7 cellular contexts compared by ENCODE assay signal in genomic region chrX:108165349-108166111, GRCh38.
DNase-seq lines count a peak whose midpoint lies in the region; ATAC-seq, FAIRE-seq and TF ChIP-seq lines count a peak whose summit lies in the region.

No MANE protein-coding gene starts in this region.

- H2AFZ ChIP-seq in neuronal stem cell (ENCODE audit: low read length): peak overlapping the region; percentile 69

- H2BK120ac ChIP-seq in neuronal stem cell (ENCODE audit: low read depth, low read length): no peak overlapping the region

- H3K9ac ChIP-seq in neuronal stem cell (ENCODE audit: low read depth, low read length, poor library complexity): no peak overlapping the region

- H4K91ac ChIP-seq in neuronal stem cell (ENCODE audit: low read depth, low read length, poor library complexity): no peak overlapping the region

- no peaks in the 10 kb centered on the region for H3K4me1 ChIP-seq in neuronal stem cell (ENCODE audit: control insufficient read depth in 2 of 2, insufficient read depth in 1 of 2, low read depth in 1 of 2, low read length in 2 of 2)

- no peaks in the 10 kb centered on the region for H3K79me1 ChIP-seq in neuronal stem cell (ENCODE audit: low read depth, low read length)

- no peak overlapping the region for H4K8ac ChIP-seq in neuronal stem cell (ENCODE audit: low read depth, low read length)

- H3K4ac ChIP-seq in neuronal stem cell (ENCODE audit: low read length): no peak overlapping the region

- H3K9me3 ChIP-seq in neuronal stem cell (replicated peaks in 1 of 2; ENCODE audit: control insufficient read depth in 2 of 2, insufficient read depth in 1 of 2, low read depth in 1 of 2, low read length in 2 of 2): no peaks in the 10 kb centered on the region

- no peak for TF ChIP-seq POLR2A in GM12892 (IDR thresholded peaks at IDR 0.05; ENCODE audit: low read depth, low read length)

- WGBS in neuronal stem cell (ENCODE audit: extremely low coverage in 2 of 2, insufficient read length in 2 of 2, insufficient replicate concordance in 1 of 2), 2 donors: no CpG with 5 or more reads among the region's 8 CpGs

- H3K23ac ChIP-seq in neuronal stem cell (ENCODE audit: low read depth, low read length, poor library complexity): no peak overlapping the region

- ATAC-seq in sciatic nerve: no peak

- H2BK12ac ChIP-seq in neuronal stem cell (ENCODE audit: low read length): no peak overlapping the region

- H3K4me3 Mint-ChIP-seq in chondrocyte (ENCODE audit: unreplicated experiment): no peak overlapping the region

- H3K9me3 Mint-ChIP-seq in chondrocyte (ENCODE audit: low read depth): peaks cover 7% of the 10 kb centered on the region

- no peak overlapping the region for H3K27ac ChIP-seq in neuronal stem cell (replicated peaks; ENCODE audit: low read length)

- intact Hi-C loops in sciatic nerve (cut with DNase I): no loop called here

- no peak overlapping the region for H3K18ac ChIP-seq in neuronal stem cell (ENCODE audit: low read length)

- TF ChIP-seq CTCF in chondrocyte (IDR thresholded peaks at IDR 0.05): peak; percentile 73

- no peak overlapping the region for H3K4me3 ChIP-seq in neuronal stem cell (ENCODE audit: low read length in 2 of 2)

- H3K4me1 Mint-ChIP-seq in chondrocyte (ENCODE audit: low read depth): peaks cover 8% of the 10 kb centered on the region

- no peak overlapping the region for H2BK5ac ChIP-seq in neuronal stem cell (ENCODE audit: low read length)

- no peak overlapping the region for H3K14ac ChIP-seq in neuronal stem cell (ENCODE audit: low read length)

- H3K27me3 Mint-ChIP-seq in chondrocyte (ENCODE audit: low read depth): no peaks in the 10 kb centered on the region

- peak; percentile 26 for FAIRE-seq in GM18507 (lab: Jason Lieb, UNC)
- FAIRE-seq in GM12892 (lab: Jason Lieb, UNC): no peak

- no peak overlapping the region for H2AK5ac ChIP-seq in neuronal stem cell (ENCODE audit: low read depth, low read length)

- H2BK15ac ChIP-seq in neuronal stem cell (ENCODE audit: low read length): no peak overlapping the region

- H3K27me3 ChIP-seq in neuronal stem cell (ENCODE audit: control insufficient read depth in 3 of 3, insufficient read depth in 3 of 3, low read depth in 1 of 3, low read length in 3 of 3): no peaks in the 10 kb centered on the region

- DNase-seq in GM18507 (ENCODE audit: extremely low spot score, insufficient read length, low read depth) (no peak), NCI-H2081 (lab: John Stamatoyannopoulos, UW) (peak; percentile 45 to 74), chondrocyte (ENCODE audit: low spot score) (no peak), neuronal stem cell (ENCODE audit: low spot score) (peak; percentile 3), sciatic nerve (ENCODE audit: low spot score) (no peak), GM12892 (ENCODE audit: insufficient read length) (no peak), NCI-H774 (lab: John Stamatoyannopoulos, UW) (no peak)

- peaks cover 0 to 4% of the 10 kb centered on the region in 2 donors for H3K36me3 ChIP-seq in neuronal stem cell (replicated peaks in 1 of 2; ENCODE audit: control insufficient read depth in 2 of 2, insufficient read depth in 2 of 2, low read length in 2 of 2)

- H3K36me3 Mint-ChIP-seq in chondrocyte (ENCODE audit: low read depth): peaks cover 1% of the 10 kb centered on the region

- no peak overlapping the region for H3K27ac Mint-ChIP-seq in chondrocyte (ENCODE audit: unreplicated experiment)

- no peak overlapping the region for H3K4me2 ChIP-seq in neuronal stem cell (ENCODE audit: insufficient read depth, low read length, poor library complexity, severe bottlenecking)

Comparison
In these comparisons a context has a peak if more than half of its experiments do, and no peak if none do; other contexts are left out.
1. DNase-seq: peak in NCI-H2081 (2 of 2) and neuronal stem cell (single experiment); none in GM18507 (single experiment), chondrocyte (single experiment), sciatic nerve (single experiment), GM12892 (single experiment) and NCI-H774 (single experiment).